In the genomic region with DNA sequence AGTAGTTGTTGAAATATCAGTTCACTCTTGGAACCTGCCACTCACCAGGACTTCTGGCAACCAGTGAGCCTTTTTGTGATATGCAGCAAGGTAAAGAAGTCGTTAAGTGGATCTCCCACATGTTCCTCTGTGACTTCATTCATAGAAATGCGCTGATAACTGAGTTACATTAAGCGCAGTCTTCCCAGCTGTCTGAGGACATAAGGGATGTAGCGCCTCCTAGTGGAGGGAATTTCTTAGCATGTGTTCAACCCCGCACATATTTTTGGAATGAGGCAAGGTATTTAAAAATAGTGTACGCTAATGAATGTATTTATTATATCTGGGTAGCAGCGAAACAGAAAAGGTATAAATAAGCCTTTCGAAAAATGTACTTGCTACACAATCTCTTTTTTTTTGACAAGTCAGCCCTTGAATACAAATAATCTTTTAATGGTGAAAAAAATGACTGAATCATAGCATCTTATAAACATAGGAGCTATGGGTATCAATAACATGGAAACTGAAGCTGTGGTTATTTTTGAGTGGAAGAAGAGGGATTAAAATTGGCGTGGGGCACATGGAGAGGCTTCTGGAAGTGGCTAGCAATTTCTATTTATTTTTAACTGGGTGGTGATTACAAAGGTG, we compare ENCODE assay signal across 8 cellular contexts. TPM values are rescaled to one million over a fixed set of nuclear protein-coding genes. Genes with fewer than 3 reads are reported as not detected.
A peak's percentile ranks its signal among the peaks of the same experiment; 100 is the strongest.
DNase-seq lines count a peak whose midpoint lies in the region; ATAC-seq and TF ChIP-seq lines count a peak whose summit lies in the region.

No MANE protein-coding gene starts in this region.

- POLR2A ChIA-PET in activated CD8-positive, alpha-beta T cell treated with anti-CD3 and anti-CD28 coated beads for 36 hours (lab: Charles Lee) = no interaction called here

- no peak overlapping the region for H2BK5ac ChIP-seq in trophoblast cell (ENCODE audit: low read depth, low read length, poor library complexity)

- no peaks in the 10 kb centered on the region for H3K27me3 ChIP-seq in trophoblast cell (ENCODE audit: insufficient read depth, low read length)

- no peak overlapping the region for H2BK120ac ChIP-seq in trophoblast cell (ENCODE audit: insufficient read depth, low read length, poor library complexity)

- no peak overlapping the region for H3K9ac ChIP-seq in trophoblast cell (ENCODE audit: low read length)

- CTCF ChIA-PET in activated CD8-positive, alpha-beta T cell treated with anti-CD3 and anti-CD28 coated beads for 36 hours (lab: Charles Lee) = interaction anchor here (0.7 to 2.7 kb wide), 11 partner anchors 9 to 337 kb away, joined by 3 to 26 read pairs (median 4); no protein-coding TSS in a partner anchor

- intact Hi-C loops in activated CD8-positive, alpha-beta T cell treated with anti-CD3 and anti-CD28 coated beads for 36 hours (cut with micrococcal nuclease) = loop anchor here (10.0 kb wide), 1 partner anchor 243 kb away; no protein-coding TSS in a partner anchor

- H4K8ac ChIP-seq in trophoblast cell (ENCODE audit: low read depth, low read length) = no peak overlapping the region

- H3K79me1 ChIP-seq in trophoblast cell (ENCODE audit: low read length) = no peaks in the 10 kb centered on the region

- peaks cover 3 to 6% of the 10 kb centered on the region in 2 experiments for H3K4me1 ChIP-seq in trophoblast cell (ENCODE audit: control insufficient read depth in 1 of 2, insufficient read depth in 2 of 2, low read length in 2 of 2)

- no peak overlapping the region for H3K27ac ChIP-seq in trophoblast cell (ENCODE audit: low read depth, low read length)

- H2BK12ac ChIP-seq in trophoblast cell (ENCODE audit: low read length) = no peak overlapping the region

- no peak overlapping the region for H3K23ac ChIP-seq in trophoblast cell (ENCODE audit: low read length)

- H3K4ac ChIP-seq in trophoblast cell (ENCODE audit: low read depth, low read length) = no peak overlapping the region

- peak; percentile 65 for TF ChIP-seq CTCF in activated CD8-positive, alpha-beta T cell treated with anti-CD3 and anti-CD28 coated beads for 36 hours (IDR thresholded peaks at IDR 0.05)

- no peak overlapping the region for H3K4me3 ChIP-seq in trophoblast cell (ENCODE audit: low read depth, low read length)

- H3K36me3 Mint-ChIP-seq in activated CD8-positive, alpha-beta T cell treated with anti-CD3 and anti-CD28 coated beads for 36 hours (ENCODE audit: low read depth) = no peaks in the 10 kb centered on the region

- no peak overlapping the region for H3K27ac Mint-ChIP-seq in activated CD8-positive, alpha-beta T cell treated with anti-CD3 and anti-CD28 coated beads for 36 hours

- no peak overlapping the region for H3K4me3 Mint-ChIP-seq in activated CD8-positive, alpha-beta T cell treated with anti-CD3 and anti-CD28 coated beads for 36 hours

- peak; percentile 69 for ATAC-seq in GM18511 (IDR thresholded peaks at IDR 0.05; ENCODE audit: unreplicated experiment)
- no peak for ATAC-seq in activated CD8-positive, alpha-beta T cell treated with anti-CD3 and anti-CD28 coated beads for 36 hours

- H2AFZ ChIP-seq in trophoblast cell (ENCODE audit: insufficient read depth, low read length, poor library complexity) = no peak overlapping the region

- H3K14ac ChIP-seq in trophoblast cell (ENCODE audit: low read length) = no peak overlapping the region

- H3K18ac ChIP-seq in trophoblast cell (ENCODE audit: low read length) = no peak overlapping the region

- H3K4me2 ChIP-seq in trophoblast cell (ENCODE audit: low read length) = no peak overlapping the region

- H4K91ac ChIP-seq in trophoblast cell (ENCODE audit: low read depth, low read length) = no peak overlapping the region

- no peak overlapping the region for H2AK5ac ChIP-seq in trophoblast cell (ENCODE audit: low read length)

- WGBS in trophoblast cell (ENCODE audit: extremely low coverage, insufficient coverage, insufficient read length) = no CpG with 5 or more reads among the region's 9 CpGs

- H3K4me1 Mint-ChIP-seq in activated CD8-positive, alpha-beta T cell treated with anti-CD3 and anti-CD28 coated beads for 36 hours (ENCODE audit: low read depth) = no peaks in the 10 kb centered on the region

- H3K79me2 ChIP-seq in trophoblast cell (ENCODE audit: control insufficient read depth, insufficient read depth, low read length, poor library complexity) = no peaks in the 10 kb centered on the region

- no peaks in the 10 kb centered on the region for H3K9me3 ChIP-seq in trophoblast cell (ENCODE audit: insufficient read depth, low read depth, low read length)

- no peaks in the 10 kb centered on the region for H3K9me3 Mint-ChIP-seq in activated CD8-positive, alpha-beta T cell treated with anti-CD3 and anti-CD28 coated beads for 36 hours

- no peaks in the 10 kb centered on the region for H3K36me3 ChIP-seq in trophoblast cell (ENCODE audit: control insufficient read depth in 1 of 2, insufficient read depth in 2 of 2, low read length in 2 of 2)

- DNase-seq in AML-193 (lab: John Stamatoyannopoulos, UW) (peak; percentile 45 to 51), HPDE6-E6E7 (ENCODE audit: extremely low spot score) (peak; percentile 70), NCI-H524 (lab: John Stamatoyannopoulos, UW) (peak; percentile 92 to 97), glomerular endothelial cell (ENCODE audit: extremely low read depth, low read depth, low spot score) (peak; percentile 90), trophoblast cell (peak; percentile 96 to 100), OCI-M2 (lab: John Stamatoyannopoulos, UW; ENCODE audit: unreplicated experiment) (no peak)
- DNase-seq in activated CD8-positive, alpha-beta T cell treated with anti-CD3 and anti-CD28 coated beads for 36 hours = peak; percentile 62

- no peak overlapping the region for H4K12ac ChIP-seq in trophoblast cell (ENCODE audit: low read depth, low read length)

- peaks cover 6% of the 10 kb centered on the region for H3K27me3 Mint-ChIP-seq in activated CD8-positive, alpha-beta T cell treated with anti-CD3 and anti-CD28 coated beads for 36 hours

RNA-seq across cellular contexts. Expression of a gene that starts 38.0 kb away (rescaled TPM):
- total RNA-seq in activated CD8-positive, alpha-beta T cell treated with anti-CD3 and anti-CD28 coated beads for 36 hours = not detected
- 3.9 and 5.3 TPM in 2 replicates for total RNA-seq in glomerular endothelial cell
- 5.6 and 6.9 TPM in 2 replicates for polyA plus RNA-seq in trophoblast cell (2013)
